Comparison of ENCODE assay signal across 9 cellular contexts in genomic region chr17:35368086-35368824, GRCh38. TPM values are rescaled to one million over a fixed set of nuclear protein-coding genes. Genes with fewer than 3 reads are reported as not detected.
A peak's percentile ranks its signal among the peaks of the same experiment; 100 is the strongest.
DNase-seq lines count a peak whose midpoint lies in the region; ATAC-seq, FAIRE-seq and TF ChIP-seq lines count a peak whose summit lies in the region.
"Had no signal": no experiment of that assay in that cellular context is flagged by ENCODE, and none has a peak within 500 bp of the region (broad histone marks: within the 10 kb centered on the region; RNA-seq: fewer than 3 reads in every experiment).

No MANE protein-coding gene starts in this region.

- FAIRE-seq in GM12891 (lab: Jason Lieb, UNC): peak; percentile 84
- FAIRE-seq: endometrium had no signal

- H3K4me1 Mint-ChIP-seq in stimulated activated memory B cell treated with anti-CD40 and anti-IgM and Interleukin-4, amounts not matched to agents 10 μg/mL and 1 μg/mL and 100 μg/mL, for 72 hours: peaks cover 62% of the 10 kb centered on the region

- H3K4me3 Mint-ChIP-seq in stimulated activated memory B cell treated with anti-CD40 and anti-IgM and Interleukin-4, amounts not matched to agents 10 μg/mL and 1 μg/mL and 100 μg/mL, for 72 hours: peak overlapping the region; percentile 1

- DNase-seq in GM12891 (ENCODE audit: insufficient read length, low spot score) (peak; percentile 31), COLO668 (lab: John Stamatoyannopoulos, UW; ENCODE audit: unreplicated experiment) (no peak), AG08395 (ENCODE audit: low spot score) (no peak), kidney glomerular epithelial cell (lab: John Stamatoyannopoulos, UW) (no peak)
- DNase-seq in activated naive CD4-positive, alpha-beta T cell treated with anti-CD3 and anti-CD28 coated beads, Interleukin-2, amount 50 U/mL, for 72 hours (ENCODE audit: low spot score in 2 of 2): no peak

- peaks cover 15 to 22% of the 10 kb centered on the region in 2 donors for H3K9me3 Mint-ChIP-seq in activated naive CD4-positive, alpha-beta T cell treated with anti-CD3 and anti-CD28 coated beads, Interleukin-2, amount 50 U/mL, for 72 hours
- peaks cover 9% of the 10 kb centered on the region for H3K9me3 Mint-ChIP-seq in stimulated activated memory B cell treated with anti-CD40 and anti-IgM and Interleukin-4, amounts not matched to agents 10 μg/mL and 1 μg/mL and 100 μg/mL, for 72 hours

- H3K36me3 Mint-ChIP-seq in activated naive CD4-positive, alpha-beta T cell treated with anti-CD3 and anti-CD28 coated beads, Interleukin-2, amount 50 U/mL, for 72 hours: peaks cover 47 to 62% of the 10 kb centered on the region in 2 donors
- peaks cover 46% of the 10 kb centered on the region for H3K36me3 Mint-ChIP-seq in stimulated activated memory B cell treated with anti-CD40 and anti-IgM and Interleukin-4, amounts not matched to agents 10 μg/mL and 1 μg/mL and 100 μg/mL, for 72 hours

- no peak overlapping the region for H3K27ac Mint-ChIP-seq in activated naive CD4-positive, alpha-beta T cell treated with anti-CD3 and anti-CD28 coated beads, Interleukin-2, amount 50 U/mL, for 72 hours
- peak overlapping the region; percentile 62 for H3K27ac Mint-ChIP-seq in stimulated activated memory B cell treated with anti-CD40 and anti-IgM and Interleukin-4, amounts not matched to agents 10 μg/mL and 1 μg/mL and 100 μg/mL, for 72 hours

- H3K27me3 Mint-ChIP-seq in stimulated activated memory B cell treated with anti-CD40 and anti-IgM and Interleukin-4, amounts not matched to agents 10 μg/mL and 1 μg/mL and 100 μg/mL, for 72 hours: no peaks in the 10 kb centered on the region

- no peak for TF ChIP-seq POLR2A in GM12891 (IDR thresholded peaks at IDR 0.05; ENCODE audit: low read depth, low read length)

- ATAC-seq in GM21390 (IDR thresholded peaks at IDR 0.05; ENCODE audit: unreplicated experiment) (peak; percentile 90), HG03521 (IDR thresholded peaks at IDR 0.05; ENCODE audit: unreplicated experiment) (peak; percentile 89)
- ATAC-seq in activated naive CD4-positive, alpha-beta T cell treated with anti-CD3 and anti-CD28 coated beads, Interleukin-2, amount 50 U/mL, for 72 hours: peak; percentile 52 to 78
- ATAC-seq in stimulated activated memory B cell treated with anti-CD40 and anti-IgM and Interleukin-4, amounts not matched to agents 10 μg/mL and 1 μg/mL and 100 μg/mL, for 72 hours: peak; percentile 100

TF ChIP-seq in GM12891, 5 proteins besides CTCF, POLR2A, EP300 and RAD21:
- TF ChIP-seq POLR2AphosphoS5 (IDR thresholded peaks at IDR 0.05; ENCODE audit: low read depth, low read length) (no peak), TAF1 (IDR thresholded peaks at IDR 0.05; ENCODE audit: low read depth, low read length) (no peak), POU2F2 (IDR thresholded peaks at IDR 0.05; ENCODE audit: low read depth, low read length) (no peak), SPI1 (IDR thresholded peaks at IDR 0.05; ENCODE audit: low read depth, low read length) (peak; percentile 47; the same call in 1 of the 2 replicates), PAX5 (IDR thresholded peaks at IDR 0.05; ENCODE audit: insufficient read depth, low read length, severe bottlenecking) (no peak)
TF ChIP-seq in GM12891: peak in this region for 1.

RNA-seq across cellular contexts. Expression of gene SLFN11, which starts 5.2 kb away (rescaled TPM):
- polyA plus RNA-seq in GM12891 (2012; ENCODE audit: low read depth, missing spikeins): 3.3 TPM
- total RNA-seq in activated naive CD4-positive, alpha-beta T cell treated with anti-CD3 and anti-CD28 coated beads, Interleukin-2, amount 50 U/mL, for 72 hours: 10 to 100 TPM; 64.6 to 96.7 TPM
